In genomic region chr4:88008624-88009235, GRCh38 we compare ENCODE assay signal across 8 cellular contexts. TPM values are rescaled to one million over a fixed set of nuclear protein-coding genes. Genes with fewer than 3 reads are reported as not detected.
DNase-seq lines count a peak whose midpoint lies in the region; ATAC-seq and TF ChIP-seq lines count a peak whose summit lies in the region.

No MANE protein-coding gene starts in this region.

- H3K36me3 ChIP-seq in A673 (ENCODE audit: insufficient read depth, low read length, poor library complexity, severe bottlenecking), result no peaks in the 10 kb centered on the region
- H3K36me3 ChIP-seq in HAP-1 (replicated peaks), result no peaks in the 10 kb centered on the region

- H3K4me3 Mint-ChIP-seq in activated CD8-positive, alpha-beta T cell treated with anti-CD3 and anti-CD28 coated beads, Interleukin-2, amount 10 ng/mL, durations not matched to agents 7 days and 5 days, result peak overlapping the region; percentile 81
- H3K4me3 Mint-ChIP-seq in stimulated activated effector memory CD8-positive, alpha-beta T cell treated with anti-CD3 and anti-CD28 coated beads, Interleukin-12 subunit alpha, Interleukin-12 subunit beta, amount 100 ng/mL, for 72 hours, result peak overlapping the region; percentile 83

- no peak overlapping the region for H3K27ac ChIP-seq in A673 (ENCODE audit: low read depth, low read length, poor library complexity, severe bottlenecking)

- H3K27me3 Mint-ChIP-seq in activated CD8-positive, alpha-beta T cell treated with anti-CD3 and anti-CD28 coated beads, Interleukin-2, amount 10 ng/mL, durations not matched to agents 7 days and 5 days (ENCODE audit: low read depth), result peaks cover 27% of the 10 kb centered on the region

- H3K4me1 ChIP-seq in A673 (ENCODE audit: insufficient read depth, low read length, poor library complexity, severe bottlenecking) (peaks cover 14% of the 10 kb centered on the region), HAP-1 (peaks cover 23% of the 10 kb centered on the region)

- peaks cover 1% of the 10 kb centered on the region for H3K36me3 Mint-ChIP-seq in activated CD8-positive, alpha-beta T cell treated with anti-CD3 and anti-CD28 coated beads, Interleukin-2, amount 10 ng/mL, durations not matched to agents 7 days and 5 days (ENCODE audit: low read depth)
- H3K36me3 Mint-ChIP-seq in stimulated activated effector memory CD8-positive, alpha-beta T cell treated with anti-CD3 and anti-CD28 coated beads, Interleukin-12 subunit alpha, Interleukin-12 subunit beta, amount 100 ng/mL, for 72 hours, result peaks cover 12% of the 10 kb centered on the region

- intact Hi-C loops in A673 (cut with micrococcal nuclease; ENCODE audit: unreplicated experiment), result no loop called here

- ATAC-seq in activated CD8-positive, alpha-beta T cell treated with anti-CD3 and anti-CD28 coated beads, Interleukin-2, amount 10 ng/mL, durations not matched to agents 7 days and 5 days, result no peak
- ATAC-seq in stimulated activated effector memory CD8-positive, alpha-beta T cell treated with anti-CD3 and anti-CD28 coated beads, Interleukin-12 subunit alpha, Interleukin-12 subunit beta, amount 100 ng/mL, for 72 hours, result no peak
- ATAC-seq in HG03342 (IDR thresholded peaks at IDR 0.05; ENCODE audit: unreplicated experiment), result no peak

- no peak for TF ChIP-seq CTCF in A673 (conservative IDR thresholded peaks at IDR 0.05; ENCODE audit: low read depth, low read length)

- H3K27ac Mint-ChIP-seq in activated CD8-positive, alpha-beta T cell treated with anti-CD3 and anti-CD28 coated beads, Interleukin-2, amount 10 ng/mL, durations not matched to agents 7 days and 5 days, result peak overlapping the region; percentile 66
- peak overlapping the region; percentile 58 for H3K27ac Mint-ChIP-seq in stimulated activated effector memory CD8-positive, alpha-beta T cell treated with anti-CD3 and anti-CD28 coated beads, Interleukin-12 subunit alpha, Interleukin-12 subunit beta, amount 100 ng/mL, for 72 hours

- POLR2A ChIA-PET in A673 (lab: Charles Lee; ENCODE audit: low non-redundant PET), result no interaction called here
- POLR2A ChIA-PET in activated CD8-positive, alpha-beta T cell treated with anti-CD3 and anti-CD28 coated beads, Interleukin-2, amount 10 ng/mL, durations not matched to agents 7 days and 5 days (lab: Charles Lee), result no interaction called here

- H3K4me3 ChIP-seq in A673 (ENCODE audit: low read depth, low read length, poor library complexity, severe bottlenecking) (peak overlapping the region; percentile 64), HAP-1 (peak overlapping the region; percentile 57), iPS-11a (ENCODE audit: low read depth, low read length) (peak overlapping the region; percentile 79)

- CTCF ChIA-PET in A673 (lab: Charles Lee), result no interaction called here
- CTCF ChIA-PET in activated CD8-positive, alpha-beta T cell treated with anti-CD3 and anti-CD28 coated beads, Interleukin-2, amount 10 ng/mL, durations not matched to agents 7 days and 5 days (lab: Charles Lee), result interaction anchor here (0.7 to 0.9 kb wide), 2 partner anchors 23 to 33 kb away, joined by 3 read pairs; partner anchors contain the start of gene SPP1

- no TSS peak for BruUV-seq in A673 (replicated peaks; lab: Mats Ljungman, UMichigan)

- no peaks in the 10 kb centered on the region for H3K27me3 ChIP-seq in A673 (replicated peaks; ENCODE audit: insufficient read depth, low read depth, low read length, poor library complexity)
- no peaks in the 10 kb centered on the region for H3K27me3 ChIP-seq in HAP-1 (ENCODE audit: low read depth)

- no peak for DNase-seq in A673 (ENCODE audit: low spot score)
- peak; percentile 9 to 18 for DNase-seq in HAP-1 (ENCODE audit: low spot score in 2 of 2)
- no peak for DNase-seq in activated CD8-positive, alpha-beta T cell treated with anti-CD3 and anti-CD28 coated beads, Interleukin-2, amount 10 ng/mL, durations not matched to agents 7 days and 5 days
- DNase-seq in stimulated activated effector memory CD8-positive, alpha-beta T cell treated with anti-CD3 and anti-CD28 coated beads, Interleukin-12 subunit alpha, Interleukin-12 subunit beta, amount 100 ng/mL, for 72 hours (ENCODE audit: low spot score in 2 of 2), result peak in 1 of 2 donors; percentile 46
- no peak for DNase-seq in dedifferentiated amniotic fluid mesenchymal stem cell (ENCODE audit: extremely low spot score)
- no peak for DNase-seq in NCI-H1436 treated with DMSO at 0.1 percent for 48 hours (lab: John Stamatoyannopoulos, UW)

- no peaks in the 10 kb centered on the region for H3K9me3 ChIP-seq in A673 (ENCODE audit: low read depth, low read length, poor library complexity, severe bottlenecking)
- H3K9me3 ChIP-seq in HAP-1, result no peaks in the 10 kb centered on the region

- in situ Hi-C loops in HAP-1 (cut with MboI; ENCODE audit: low sequenced_read_pairs), result no loop called here

- peaks cover 28% of the 10 kb centered on the region for H3K4me1 Mint-ChIP-seq in activated CD8-positive, alpha-beta T cell treated with anti-CD3 and anti-CD28 coated beads, Interleukin-2, amount 10 ng/mL, durations not matched to agents 7 days and 5 days (ENCODE audit: low read depth)
- H3K4me1 Mint-ChIP-seq in stimulated activated effector memory CD8-positive, alpha-beta T cell treated with anti-CD3 and anti-CD28 coated beads, Interleukin-12 subunit alpha, Interleukin-12 subunit beta, amount 100 ng/mL, for 72 hours, result peaks cover 37% of the 10 kb centered on the region

- H3K9me3 Mint-ChIP-seq in activated CD8-positive, alpha-beta T cell treated with anti-CD3 and anti-CD28 coated beads, Interleukin-2, amount 10 ng/mL, durations not matched to agents 7 days and 5 days (ENCODE audit: insufficient read depth), result no peaks in the 10 kb centered on the region
- H3K9me3 Mint-ChIP-seq in stimulated activated effector memory CD8-positive, alpha-beta T cell treated with anti-CD3 and anti-CD28 coated beads, Interleukin-12 subunit alpha, Interleukin-12 subunit beta, amount 100 ng/mL, for 72 hours, result no peaks in the 10 kb centered on the region

RNA-seq across cellular contexts. Expression of gene PKD2, which starts 1.3 kb away (rescaled TPM):
- 10.0 and 10.8 TPM in 2 replicates for total RNA-seq in A673 (2021)
- 1 to 10 TPM; 7.4 to 7.7 TPM for total RNA-seq in activated CD8-positive, alpha-beta T cell treated with anti-CD3 and anti-CD28 coated beads, Interleukin-2, amount 10 ng/mL, durations not matched to agents 7 days and 5 days

RNA-seq across cellular contexts. Expression of gene SPP1, which starts 33.2 kb away (rescaled TPM):
- 0.87 and 0.99 TPM in 2 replicates for total RNA-seq in A673 (2021)
- total RNA-seq in activated CD8-positive, alpha-beta T cell treated with anti-CD3 and anti-CD28 coated beads, Interleukin-2, amount 10 ng/mL, durations not matched to agents 7 days and 5 days, result not detected

Comparison
In these comparisons a context has a peak if more than half of its experiments do, and no peak if none do; other contexts are left out.
1. DNase-seq: peak in HAP-1 (2 of 2); none in A673 (single experiment), activated CD8-positive, alpha-beta T cell treated with anti-CD3 and anti-CD28 coated beads, Interleukin-2, amount 10 ng/mL, durations not matched to agents 7 days and 5 days (single experiment), dedifferentiated amniotic fluid mesenchymal stem cell (single experiment) and NCI-H1436 treated with DMSO at 0.1 percent for 48 hours (single experiment).
2. Peak in every context shown above with its lines, with median percentiles within 50 percentile points of each other: H3K4me3 ChIP-seq.